Comparison of ENCODE assay signal across 1 cellular context in the genomic region with DNA sequence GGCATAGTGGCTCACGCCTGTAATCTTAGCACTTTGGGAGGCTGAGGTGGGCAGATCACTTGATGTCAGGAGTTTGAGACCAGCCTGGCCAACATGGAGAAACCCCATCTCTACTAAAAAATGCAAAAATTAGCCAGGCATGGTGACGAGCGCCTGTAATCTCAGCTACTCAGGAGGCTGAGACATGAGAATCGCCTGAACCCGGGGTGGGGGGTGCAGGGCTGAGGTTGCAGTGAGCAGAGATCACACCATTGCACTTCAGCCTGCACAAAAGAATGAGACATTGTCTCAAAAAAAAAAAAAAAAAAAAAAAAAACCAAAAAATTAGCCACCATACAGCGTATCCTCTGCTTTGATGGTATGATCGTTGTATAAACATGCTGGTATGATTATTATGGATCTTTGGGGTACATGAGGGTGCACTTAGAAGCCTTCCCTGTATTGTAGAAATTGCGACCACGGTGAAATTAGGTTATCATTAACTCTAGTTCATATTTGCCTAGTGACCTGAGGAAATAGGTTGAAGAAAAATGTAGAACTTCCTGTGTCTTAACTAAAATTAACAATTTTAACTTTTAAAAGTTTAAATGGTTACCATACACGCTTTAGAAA.
A peak's percentile ranks its signal among the peaks of the same experiment; 100 is the strongest.
TF ChIP-seq lines count a peak whose summit lies in the region.
"Not testable (repeated sequence)": the region's sequence is repeated elsewhere in the genome, so short reads cannot be mapped to it uniquely, and the experiment has no call there.

No MANE protein-coding gene starts in this region.

TF ChIP-seq in HepG2, 621 proteins besides CTCF, POLR2A, EP300 and RAD21:
- TF ChIP-seq, protein P1, sequence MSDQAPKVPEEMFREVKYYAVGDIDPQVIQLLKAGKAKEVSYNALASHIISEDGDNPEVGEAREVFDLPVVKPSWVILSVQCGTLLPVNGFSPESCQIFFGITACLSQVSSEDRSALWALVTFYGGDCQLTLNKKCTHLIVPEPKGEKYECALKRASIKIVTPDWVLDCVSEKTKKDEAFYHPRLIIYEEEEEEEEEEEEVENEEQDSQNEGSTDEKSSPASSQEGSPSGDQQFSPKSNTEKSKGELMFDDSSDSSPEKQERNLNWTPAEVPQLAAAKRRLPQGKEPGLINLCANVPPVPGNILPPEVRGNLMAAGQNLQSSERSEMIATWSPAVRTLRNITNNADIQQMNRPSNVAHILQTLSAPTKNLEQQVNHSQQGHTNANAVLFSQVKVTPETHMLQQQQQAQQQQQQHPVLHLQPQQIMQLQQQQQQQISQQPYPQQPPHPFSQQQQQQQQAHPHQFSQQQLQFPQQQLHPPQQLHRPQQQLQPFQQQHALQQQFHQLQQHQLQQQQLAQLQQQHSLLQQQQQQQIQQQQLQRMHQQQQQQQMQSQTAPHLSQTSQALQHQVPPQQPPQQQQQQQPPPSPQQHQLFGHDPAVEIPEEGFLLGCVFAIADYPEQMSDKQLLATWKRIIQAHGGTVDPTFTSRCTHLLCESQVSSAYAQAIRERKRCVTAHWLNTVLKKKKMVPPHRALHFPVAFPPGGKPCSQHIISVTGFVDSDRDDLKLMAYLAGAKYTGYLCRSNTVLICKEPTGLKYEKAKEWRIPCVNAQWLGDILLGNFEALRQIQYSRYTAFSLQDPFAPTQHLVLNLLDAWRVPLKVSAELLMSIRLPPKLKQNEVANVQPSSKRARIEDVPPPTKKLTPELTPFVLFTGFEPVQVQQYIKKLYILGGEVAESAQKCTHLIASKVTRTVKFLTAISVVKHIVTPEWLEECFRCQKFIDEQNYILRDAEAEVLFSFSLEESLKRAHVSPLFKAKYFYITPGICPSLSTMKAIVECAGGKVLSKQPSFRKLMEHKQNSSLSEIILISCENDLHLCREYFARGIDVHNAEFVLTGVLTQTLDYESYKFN (CRISPR knock-in tag; conservative IDR thresholded peaks at IDR 0.05): peak; percentile 70
- TF ChIP-seq SOX13 (IDR thresholded peaks at IDR 0.05); FOXA1 (IDR thresholded peaks at IDR 0.05); SOX6 (IDR thresholded peaks at IDR 0.05); LCORL (CRISPR knock-in tag; IDR thresholded peaks at IDR 0.05); CREM (CRISPR knock-in tag; IDR thresholded peaks at IDR 0.05): not testable (repeated sequence)
- TF ChIP-seq SOX13 (CRISPR knock-in tag; conservative IDR thresholded peaks at IDR 0.05 in 1 of 2, IDR thresholded peaks at IDR 0.05 in 1 of 2) (peak in 1 of 2 experiments; percentile 18; a peak in 1 of 4 replicates), PHF21A (CRISPR knock-in tag; IDR thresholded peaks at IDR 0.05) (peak; percentile 62), ZBTB7B (CRISPR knock-in tag; IDR thresholded peaks at IDR 0.05) (0 out of 2 replicates have a peak, but pooled peaks have one; percentile 48), HNF4A (CRISPR knock-in tag; IDR thresholded peaks at IDR 0.05) (0 out of 2 replicates have a peak, but pooled peaks have one; percentile 17), FOXA1 (CRISPR knock-in tag; IDR thresholded peaks at IDR 0.05) (0 out of 2 replicates have a peak, but pooled peaks have one; percentile 27), SOX6 (CRISPR knock-in tag; IDR thresholded peaks at IDR 0.05) (peak; percentile 49; the same call in 1 of the 2 replicates), ZNF460 (CRISPR knock-in tag; IDR thresholded peaks at IDR 0.05; ENCODE audit: borderline replicate concordance) (peak; percentile 76; the same call in 1 of the 2 replicates), LCORL (IDR thresholded peaks at IDR 0.05) (0 out of 2 replicates have a peak, but pooled peaks have one; percentile 22), CREM (IDR thresholded peaks at IDR 0.05) (0 out of 2 replicates have a peak, but pooled peaks have one; percentile 36), ASH2L (IDR thresholded peaks at IDR 0.05; ENCODE audit: insufficient read length, low read depth, low read length) (peak; percentile 23), MIXL1 (CRISPR knock-in tag; IDR thresholded peaks at IDR 0.05) (peak; percentile 42; the same call in 1 of the 2 replicates), NFIC (IDR thresholded peaks at IDR 0.05; ENCODE audit: low read length) (0 out of 2 replicates have a peak, but pooled peaks have one; percentile 21), ZSCAN25 (CRISPR knock-in tag; IDR thresholded peaks at IDR 0.05) (peak; percentile 63; the same call in 1 of the 2 replicates)
- TF ChIP-seq, protein P2, sequence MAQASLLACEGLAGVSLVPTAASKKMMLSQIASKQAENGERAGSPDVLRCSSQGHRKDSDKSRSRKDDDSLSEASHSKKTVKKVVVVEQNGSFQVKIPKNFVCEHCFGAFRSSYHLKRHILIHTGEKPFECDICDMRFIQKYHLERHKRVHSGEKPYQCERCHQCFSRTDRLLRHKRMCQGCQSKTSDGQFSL (CRISPR knock-in tag; IDR thresholded peaks at IDR 0.05): peak; percentile 96
- TF ChIP-seq, protein P3, sequence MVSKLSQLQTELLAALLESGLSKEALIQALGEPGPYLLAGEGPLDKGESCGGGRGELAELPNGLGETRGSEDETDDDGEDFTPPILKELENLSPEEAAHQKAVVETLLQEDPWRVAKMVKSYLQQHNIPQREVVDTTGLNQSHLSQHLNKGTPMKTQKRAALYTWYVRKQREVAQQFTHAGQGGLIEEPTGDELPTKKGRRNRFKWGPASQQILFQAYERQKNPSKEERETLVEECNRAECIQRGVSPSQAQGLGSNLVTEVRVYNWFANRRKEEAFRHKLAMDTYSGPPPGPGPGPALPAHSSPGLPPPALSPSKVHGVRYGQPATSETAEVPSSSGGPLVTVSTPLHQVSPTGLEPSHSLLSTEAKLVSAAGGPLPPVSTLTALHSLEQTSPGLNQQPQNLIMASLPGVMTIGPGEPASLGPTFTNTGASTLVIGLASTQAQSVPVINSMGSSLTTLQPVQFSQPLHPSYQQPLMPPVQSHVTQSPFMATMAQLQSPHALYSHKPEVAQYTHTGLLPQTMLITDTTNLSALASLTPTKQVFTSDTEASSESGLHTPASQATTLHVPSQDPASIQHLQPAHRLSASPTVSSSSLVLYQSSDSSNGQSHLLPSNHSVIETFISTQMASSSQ (IDR thresholded peaks at IDR 0.05; ENCODE audit: low read depth): peak; percentile 73
- TF ChIP-seq, protein P3 (CRISPR knock-in tag; IDR thresholded peaks at IDR 0.05; ENCODE audit: borderline replicate concordance): not testable (repeated sequence)
- TF ChIP-seq, protein P4, sequence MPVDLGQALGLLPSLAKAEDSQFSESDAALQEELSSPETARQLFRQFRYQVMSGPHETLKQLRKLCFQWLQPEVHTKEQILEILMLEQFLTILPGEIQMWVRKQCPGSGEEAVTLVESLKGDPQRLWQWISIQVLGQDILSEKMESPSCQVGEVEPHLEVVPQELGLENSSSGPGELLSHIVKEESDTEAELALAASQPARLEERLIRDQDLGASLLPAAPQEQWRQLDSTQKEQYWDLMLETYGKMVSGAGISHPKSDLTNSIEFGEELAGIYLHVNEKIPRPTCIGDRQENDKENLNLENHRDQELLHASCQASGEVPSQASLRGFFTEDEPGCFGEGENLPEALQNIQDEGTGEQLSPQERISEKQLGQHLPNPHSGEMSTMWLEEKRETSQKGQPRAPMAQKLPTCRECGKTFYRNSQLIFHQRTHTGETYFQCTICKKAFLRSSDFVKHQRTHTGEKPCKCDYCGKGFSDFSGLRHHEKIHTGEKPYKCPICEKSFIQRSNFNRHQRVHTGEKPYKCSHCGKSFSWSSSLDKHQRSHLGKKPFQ (CRISPR knock-in tag; IDR thresholded peaks at IDR 0.05; ENCODE audit: insufficient replicate concordance): peak; percentile 47
- TF ChIP-seq, protein P5, sequence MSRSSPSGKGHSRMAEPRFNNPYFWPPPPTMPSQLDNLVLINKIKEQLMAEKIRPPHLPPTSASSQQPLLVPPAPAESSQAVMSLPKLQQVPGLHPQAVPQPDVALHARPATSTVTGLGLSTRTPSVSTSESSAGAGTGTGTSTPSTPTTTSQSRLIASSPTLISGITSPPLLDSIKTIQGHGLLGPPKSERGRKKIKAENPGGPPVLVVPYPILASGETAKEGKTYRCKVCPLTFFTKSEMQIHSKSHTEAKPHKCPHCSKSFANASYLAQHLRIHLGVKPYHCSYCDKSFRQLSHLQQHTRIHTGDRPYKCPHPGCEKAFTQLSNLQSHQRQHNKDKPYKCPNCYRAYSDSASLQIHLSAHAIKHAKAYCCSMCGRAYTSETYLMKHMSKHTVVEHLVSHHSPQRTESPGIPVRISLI (CRISPR knock-in tag; IDR thresholded peaks at IDR 0.05; ENCODE audit: borderline replicate concordance): peak; percentile 87
- TF ChIP-seq, protein P6, sequence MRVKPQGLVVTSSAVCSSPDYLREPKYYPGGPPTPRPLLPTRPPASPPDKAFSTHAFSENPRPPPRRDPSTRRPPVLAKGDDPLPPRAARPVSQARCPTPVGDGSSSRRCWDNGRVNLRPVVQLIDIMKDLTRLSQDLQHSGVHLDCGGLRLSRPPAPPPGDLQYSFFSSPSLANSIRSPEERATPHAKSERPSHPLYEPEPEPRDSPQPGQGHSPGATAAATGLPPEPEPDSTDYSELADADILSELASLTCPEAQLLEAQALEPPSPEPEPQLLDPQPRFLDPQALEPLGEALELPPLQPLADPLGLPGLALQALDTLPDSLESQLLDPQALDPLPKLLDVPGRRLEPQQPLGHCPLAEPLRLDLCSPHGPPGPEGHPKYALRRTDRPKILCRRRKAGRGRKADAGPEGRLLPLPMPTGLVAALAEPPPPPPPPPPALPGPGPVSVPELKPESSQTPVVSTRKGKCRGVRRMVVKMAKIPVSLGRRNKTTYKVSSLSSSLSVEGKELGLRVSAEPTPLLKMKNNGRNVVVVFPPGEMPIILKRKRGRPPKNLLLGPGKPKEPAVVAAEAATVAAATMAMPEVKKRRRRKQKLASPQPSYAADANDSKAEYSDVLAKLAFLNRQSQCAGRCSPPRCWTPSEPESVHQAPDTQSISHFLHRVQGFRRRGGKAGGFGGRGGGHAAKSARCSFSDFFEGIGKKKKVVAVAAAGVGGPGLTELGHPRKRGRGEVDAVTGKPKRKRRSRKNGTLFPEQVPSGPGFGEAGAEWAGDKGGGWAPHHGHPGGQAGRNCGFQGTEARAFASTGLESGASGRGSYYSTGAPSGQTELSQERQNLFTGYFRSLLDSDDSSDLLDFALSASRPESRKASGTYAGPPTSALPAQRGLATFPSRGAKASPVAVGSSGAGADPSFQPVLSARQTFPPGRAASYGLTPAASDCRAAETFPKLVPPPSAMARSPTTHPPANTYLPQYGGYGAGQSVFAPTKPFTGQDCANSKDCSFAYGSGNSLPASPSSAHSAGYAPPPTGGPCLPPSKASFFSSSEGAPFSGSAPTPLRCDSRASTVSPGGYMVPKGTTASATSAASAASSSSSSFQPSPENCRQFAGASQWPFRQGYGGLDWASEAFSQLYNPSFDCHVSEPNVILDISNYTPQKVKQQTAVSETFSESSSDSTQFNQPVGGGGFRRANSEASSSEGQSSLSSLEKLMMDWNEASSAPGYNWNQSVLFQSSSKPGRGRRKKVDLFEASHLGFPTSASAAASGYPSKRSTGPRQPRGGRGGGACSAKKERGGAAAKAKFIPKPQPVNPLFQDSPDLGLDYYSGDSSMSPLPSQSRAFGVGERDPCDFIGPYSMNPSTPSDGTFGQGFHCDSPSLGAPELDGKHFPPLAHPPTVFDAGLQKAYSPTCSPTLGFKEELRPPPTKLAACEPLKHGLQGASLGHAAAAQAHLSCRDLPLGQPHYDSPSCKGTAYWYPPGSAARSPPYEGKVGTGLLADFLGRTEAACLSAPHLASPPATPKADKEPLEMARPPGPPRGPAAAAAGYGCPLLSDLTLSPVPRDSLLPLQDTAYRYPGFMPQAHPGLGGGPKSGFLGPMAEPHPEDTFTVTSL (CRISPR knock-in tag; IDR thresholded peaks at IDR 0.05; ENCODE audit: borderline replicate concordance): peak; percentile 44; the same call in 1 of the 2 replicates
